ENCODE assay signal across 17 cellular contexts in genomic region chr15:93488157-93488803, GRCh38.
DNase-seq lines count a peak whose midpoint lies in the region; ATAC-seq and TF ChIP-seq lines count a peak whose summit lies in the region.
"Had no signal": no experiment of that assay in that cellular context is flagged by ENCODE, and none has a peak within 500 bp of the region (broad histone marks: within the 10 kb centered on the region; RNA-seq: fewer than 3 reads in every experiment).

No MANE protein-coding gene starts in this region.

- no peaks in the 10 kb centered on the region for H3K27me3 ChIP-seq in right atrium auricular region
- H3K27me3 ChIP-seq in esophagus muscularis mucosa: no peaks in the 10 kb centered on the region

- no peak overlapping the region for H3K27ac Mint-ChIP-seq in activated T-helper 2 cell treated with anti-CD3 and anti-CD28 coated beads, Interferon-gamma antibody, Interleukin-2, Interleukin-4, amounts not matched to agents 10 μg/mL and 5 μg/mL and 100 μg/mL, durations not matched to agents 14 hours and 24 hours and 36 hours
- H3K27ac Mint-ChIP-seq: B cell, HFFc6 had no signal

- DNase-seq in NCI-H345 (lab: John Stamatoyannopoulos, UW) (peak; percentile 2), NCI-H345 treated with DMSO at 0.1 percent for 48 hours (lab: John Stamatoyannopoulos, UW; ENCODE audit: unreplicated experiment) (no peak), left ventricle myocardium superior (peak; percentile 58), right atrium auricular region (ENCODE audit: low spot score) (no peak), NCI-H2227 (lab: John Stamatoyannopoulos, UW; ENCODE audit: unreplicated experiment) (peak; percentile 58), esophagus muscularis mucosa (ENCODE audit: extremely low spot score) (peak; percentile 91)
- DNase-seq in activated T-helper 2 cell treated with anti-CD3 and anti-CD28 coated beads, Interferon-gamma antibody, Interleukin-2, Interleukin-4, amounts not matched to agents 10 μg/mL and 5 μg/mL and 100 μg/mL, durations not matched to agents 14 hours and 24 hours and 36 hours (ENCODE audit: low spot score): no peak
- DNase-seq: CD4-positive, alpha-beta memory T cell; DMS153; DMS79 treated with DMSO at 0.1 percent for 48 hours; GDM1; HCEC 1CT; HFFc6 had no signal

- H3K36me3 ChIP-seq in right atrium auricular region: no peaks in the 10 kb centered on the region
- H3K36me3 ChIP-seq in esophagus muscularis mucosa: no peaks in the 10 kb centered on the region

- no peaks in the 10 kb centered on the region for H3K4me1 Mint-ChIP-seq in activated T-helper 2 cell treated with anti-CD3 and anti-CD28 coated beads, Interferon-gamma antibody, Interleukin-2, Interleukin-4, amounts not matched to agents 10 μg/mL and 5 μg/mL and 100 μg/mL, durations not matched to agents 14 hours and 24 hours and 36 hours (ENCODE audit: low read depth)
- H3K4me1 Mint-ChIP-seq: B cell; CD4-positive, alpha-beta memory T cell had no signal

- H3K4me1 ChIP-seq in right atrium auricular region: peaks cover 0 to 5% of the 10 kb centered on the region in 2 donors
- H3K4me1 ChIP-seq in esophagus muscularis mucosa: peaks cover 0 to 8% (median 2%) of the 10 kb centered on the region in 4 donors

- TF ChIP-seq CTCF in right atrium auricular region (IDR thresholded peaks at IDR 0.05) (no peak), esophagus muscularis mucosa (IDR thresholded peaks at IDR 0.05) (no peak)

- TF ChIP-seq POLR2A in esophagus muscularis mucosa (IDR thresholded peaks at IDR 0.05; ENCODE audit: low read depth): no peak

- TF ChIP-seq EP300 in esophagus muscularis mucosa (IDR thresholded peaks at IDR 0.05): no peak

- H3K4me3 Mint-ChIP-seq in activated T-helper 2 cell treated with anti-CD3 and anti-CD28 coated beads, Interferon-gamma antibody, Interleukin-2, Interleukin-4, amounts not matched to agents 10 μg/mL and 5 μg/mL and 100 μg/mL, durations not matched to agents 14 hours and 24 hours and 36 hours (ENCODE audit: low read depth): no peak overlapping the region
- H3K4me3 Mint-ChIP-seq: B cell; CD4-positive, alpha-beta memory T cell; HFFc6 had no signal

- H3K9me3 Mint-ChIP-seq in activated T-helper 2 cell treated with anti-CD3 and anti-CD28 coated beads, Interferon-gamma antibody, Interleukin-2, Interleukin-4, amounts not matched to agents 10 μg/mL and 5 μg/mL and 100 μg/mL, durations not matched to agents 14 hours and 24 hours and 36 hours: no peaks in the 10 kb centered on the region
- H3K9me3 Mint-ChIP-seq: CD4-positive, alpha-beta memory T cell had no signal

- H3K9me3 ChIP-seq in right atrium auricular region (no peaks in the 10 kb centered on the region), esophagus muscularis mucosa (no peaks in the 10 kb centered on the region)

- H3K36me3 Mint-ChIP-seq in activated T-helper 2 cell treated with anti-CD3 and anti-CD28 coated beads, Interferon-gamma antibody, Interleukin-2, Interleukin-4, amounts not matched to agents 10 μg/mL and 5 μg/mL and 100 μg/mL, durations not matched to agents 14 hours and 24 hours and 36 hours (ENCODE audit: low read depth): no peaks in the 10 kb centered on the region
- H3K36me3 Mint-ChIP-seq: CD4-positive, alpha-beta memory T cell had no signal

- H3K27ac ChIP-seq in right atrium auricular region (no peak overlapping the region), esophagus muscularis mucosa (replicated peaks in 1 of 4) (no peak overlapping the region)
- H3K27ac ChIP-seq: C4-2B had no signal

- peak; percentile 5 for ATAC-seq in left ventricle myocardium superior
- no peak for ATAC-seq in HG03432 (IDR thresholded peaks at IDR 0.05; ENCODE audit: unreplicated experiment)
- ATAC-seq: HepG2 had no signal

- H3K27me3 Mint-ChIP-seq in activated T-helper 2 cell treated with anti-CD3 and anti-CD28 coated beads, Interferon-gamma antibody, Interleukin-2, Interleukin-4, amounts not matched to agents 10 μg/mL and 5 μg/mL and 100 μg/mL, durations not matched to agents 14 hours and 24 hours and 36 hours (ENCODE audit: low read depth): no peaks in the 10 kb centered on the region
- H3K27me3 Mint-ChIP-seq: B cell had no signal

- H3K4me3 ChIP-seq in right atrium auricular region (no peak overlapping the region), esophagus muscularis mucosa (no peak overlapping the region)

- intact Hi-C loops in left ventricle myocardium superior (cut with micrococcal nuclease) (no loop called here), esophagus muscularis mucosa (cut with DNase I) (no loop called here)
- intact Hi-C loops in activated T-helper 2 cell treated with anti-CD3 and anti-CD28 coated beads, Interferon-gamma antibody, Interleukin-2, Interleukin-4, amounts not matched to agents 10 μg/mL and 5 μg/mL and 100 μg/mL, durations not matched to agents 14 hours and 24 hours and 36 hours (cut with micrococcal nuclease): no loop called here

- WGBS in esophagus muscularis mucosa: 93% methylated on average over 6 of the region's 6 CpGs

Comparison
In these comparisons a context has a peak if more than half of its experiments do, and no peak if none do; other contexts are left out.
1. DNase-seq: peak in NCI-H345 (single experiment), left ventricle myocardium superior (single experiment), NCI-H2227 (single experiment) and esophagus muscularis mucosa (single experiment); none in NCI-H345 treated with DMSO at 0.1 percent for 48 hours (single experiment), right atrium auricular region (single experiment) and activated T-helper 2 cell treated with anti-CD3 and anti-CD28 coated beads, Interferon-gamma antibody, Interleukin-2, Interleukin-4, amounts not matched to agents 10 μg/mL and 5 μg/mL and 100 μg/mL, durations not matched to agents 14 hours and 24 hours and 36 hours (single experiment).